10 cellular contexts compared by ENCODE assay signal in genomic region chr10:649798-650690, GRCh38. TPM values are rescaled to one million over a fixed set of nuclear protein-coding genes. Genes with fewer than 3 reads are reported as not detected.
DNase-seq lines count a peak whose midpoint lies in the region; ATAC-seq and TF ChIP-seq lines count a peak whose summit lies in the region.
"Had no signal": no experiment of that assay in that cellular context is flagged by ENCODE, and none has a peak within 500 bp of the region (broad histone marks: within the 10 kb centered on the region; RNA-seq: fewer than 3 reads in every experiment).

No MANE protein-coding gene starts in this region.

- H3K27ac ChIP-seq in breast epithelium (peak overlapping the region in 1 of 2 donors; percentile 66), dorsolateral prefrontal cortex (peak overlapping the region in 57 of 59 donors; percentile 23 to 92 (median 69)), vagina (peak overlapping the region; percentile 20)
- H3K27ac ChIP-seq: SK-N-MC had no signal

- no peaks in the 10 kb centered on the region for H3K4me1 Mint-ChIP-seq in MCF 10A (ENCODE audit: insufficient read depth, unreplicated experiment)

- H3K27me3 ChIP-seq in breast epithelium (no peaks in the 10 kb centered on the region), dorsolateral prefrontal cortex (no peaks in the 10 kb centered on the region), vagina (no peaks in the 10 kb centered on the region)

- peaks cover 2 to 5% of the 10 kb centered on the region in 2 donors for H3K9me3 ChIP-seq in breast epithelium
- H3K9me3 ChIP-seq in mucosa of descending colon = peaks cover 1% of the 10 kb centered on the region
- no peaks in the 10 kb centered on the region for H3K9me3 ChIP-seq in vagina

- H3K4me3 ChIP-seq in breast epithelium (peak overlapping the region in 2 of 3 donors; percentile 6 to 40), dorsolateral prefrontal cortex (peak overlapping the region in 24 of 59 donors; percentile 0 to 41 (median 10)), mucosa of descending colon (no peak overlapping the region), vagina (peak overlapping the region in 1 of 2 donors; percentile 30)
- H3K4me3 ChIP-seq: SK-N-MC had no signal

- peaks cover 0 to 3% of the 10 kb centered on the region in 2 donors for H3K4me1 ChIP-seq in breast epithelium
- peaks cover 26% of the 10 kb centered on the region for H3K4me1 ChIP-seq in mucosa of descending colon (ENCODE audit: low read depth)
- H3K4me1 ChIP-seq in vagina = peaks cover 37% of the 10 kb centered on the region

- H3K27me3 Mint-ChIP-seq in MCF 10A (ENCODE audit: insufficient read depth, unreplicated experiment) = no peaks in the 10 kb centered on the region

- H3K36me3 ChIP-seq in breast epithelium (no peaks in the 10 kb centered on the region), mucosa of descending colon (ENCODE audit: low read depth) (no peaks in the 10 kb centered on the region), vagina (no peaks in the 10 kb centered on the region)

- TF ChIP-seq POLR2A in breast epithelium (IDR thresholded peaks at IDR 0.05) = no peak
- TF ChIP-seq POLR2A in vagina (IDR thresholded peaks at IDR 0.05) = no peak

- TF ChIP-seq CTCF in breast epithelium (IDR thresholded peaks at IDR 0.05) = no peak
- no peak for TF ChIP-seq CTCF in MCF 10A (IDR thresholded peaks at IDR 0.05; ENCODE audit: unreplicated experiment)
- no peak for TF ChIP-seq CTCF in dorsolateral prefrontal cortex (IDR thresholded peaks at IDR 0.05 in 54 of 56, conservative IDR thresholded peaks at IDR 0.05 in 2 of 56; ENCODE audit: low read depth in 1 of 56, partially characterized antibody in 56 of 56)
- no peak for TF ChIP-seq CTCF in mucosa of descending colon (IDR thresholded peaks at IDR 0.05)
- TF ChIP-seq CTCF in vagina (IDR thresholded peaks at IDR 0.05) = no peak

- DNase-seq in breast epithelium (ENCODE audit: low spot score in 2 of 2) (no peak), MCF 10A (ENCODE audit: unreplicated experiment) (no peak), dorsolateral prefrontal cortex (no peak), mucosa of descending colon (peak; percentile 84 to 91 (median 85)), vagina (ENCODE audit: extremely low spot score in 2 of 2) (no peak)
- no peak for DNase-seq in central memory CD4-positive, alpha-beta T cell
- DNase-seq: Karpas-422 had no signal

- intact Hi-C loops in breast epithelium (cut with DNase I; ENCODE audit: low total_unique reads) (loop anchor here (10.0 kb wide), 1 partner anchor 1355 kb away; no protein-coding TSS in a partner anchor), MCF 10A (cut with micrococcal nuclease) (no loop called here), dorsolateral prefrontal cortex (cut with DNase I) (loop anchor here in 1 of 2 donors (5.0 kb wide), 1 partner anchor 37 kb away; the partner anchor contains the start of gene DIP2C), mucosa of descending colon (cut with DNase I, micrococcal nuclease) (no loop called here), vagina (cut with DNase I) (loop anchor here (1.0 kb wide), 1 partner anchor 23 kb away; no protein-coding TSS in a partner anchor)

- CTCF ChIA-PET in MCF 10A (lab: Yijun Ruan, JAX) = no interaction called here

- peak; percentile 91 for ATAC-seq in mucosa of descending colon
- no peak for ATAC-seq in HG03354 (IDR thresholded peaks at IDR 0.05; ENCODE audit: poor library complexity, severe bottlenecking, unreplicated experiment)
- no peak for ATAC-seq in GM21786 (IDR thresholded peaks at IDR 0.05; ENCODE audit: unreplicated experiment)

- no peak overlapping the region for H3K4me3 Mint-ChIP-seq in MCF 10A (ENCODE audit: unreplicated experiment)

- H3K9me3 Mint-ChIP-seq in MCF 10A (ENCODE audit: unreplicated experiment) = peaks cover under 1% of the 10 kb centered on the region

- POLR2A ChIA-PET in MCF 10A (lab: Yijun Ruan, JAX) = no interaction called here

- H3K27ac Mint-ChIP-seq in MCF 10A (ENCODE audit: low read depth, unreplicated experiment) = no peak overlapping the region

- BruUV-seq in MCF 10A (replicated peaks; lab: Mats Ljungman, UMichigan) = no TSS peak

- H3K36me3 Mint-ChIP-seq in MCF 10A (ENCODE audit: insufficient read depth, unreplicated experiment) = no peaks in the 10 kb centered on the region

RNA-seq across cellular contexts. Expression of gene DIP2C, which starts 39.4 kb away (rescaled TPM):
- 10 to 100 TPM; 17.1 to 48.2 (median 20.3) TPM for total RNA-seq in breast epithelium
- 0.34 and 0.37 TPM in 2 replicates for total RNA-seq in MCF 10A (2022)
- 100 to 1,000 TPM in 1 of 120 experiments, 10 to 100 TPM in 119; 39.6 to 102 (median 58.2) TPM for total RNA-seq in dorsolateral prefrontal cortex
- total RNA-seq in mucosa of descending colon = 10 to 100 TPM in 1 of 3 donors, 1 to 10 TPM in 2; 8.0 to 72.0 (median 8.5) TPM
- total RNA-seq in vagina = 18.4 TPM

Comparison
In these comparisons a context has a peak if more than half of its experiments do, and no peak if none do; other contexts are left out.
1. intact Hi-C loops: an anchor here in breast epithelium (10.0 kb wide) and vagina (1.0 kb wide); none called in MCF 10A and mucosa of descending colon.
2. DNase-seq: peak in mucosa of descending colon (3 of 3); none in breast epithelium (0 of 2), MCF 10A (single experiment), dorsolateral prefrontal cortex (0 of 10), vagina (0 of 2) and central memory CD4-positive, alpha-beta T cell (single experiment).